In genomic region chr10:106224676-106225075, GRCh38 we compare ENCODE assay signal across 29 cellular contexts.
A peak's percentile ranks its signal among the peaks of the same experiment; 100 is the strongest.
DNase-seq lines count a peak whose midpoint lies in the region; ATAC-seq and TF ChIP-seq lines count a peak whose summit lies in the region.
"Had no signal": no experiment of that assay in that cellular context is flagged by ENCODE, and none has a peak within 500 bp of the region (broad histone marks: within the 10 kb centered on the region; RNA-seq: fewer than 3 reads in every experiment).

No MANE protein-coding gene starts in this region.

- DNase-seq in EH (ENCODE audit: low read depth): peak; percentile 88
- peak; percentile 3 for DNase-seq in NCI-H460 (ENCODE audit: extremely low read depth, low read depth)
- DNase-seq in cardiac fibroblast (ENCODE audit: low read depth in 2 of 2): peak; percentile 22 to 52
- DNase-seq in non-pigmented ciliary epithelial cell (ENCODE audit: low read depth): peak; percentile 28
- DNase-seq in iPS-NIHi11 (ENCODE audit: low spot score): no peak
- no peak for DNase-seq in OCI-M2 (lab: John Stamatoyannopoulos, UW; ENCODE audit: unreplicated experiment)
- DNase-seq: activated CD4-positive, alpha-beta T cell treated with anti-CD3 and anti-CD28 coated beads, Interleukin-2, amount 10 ng/mL, durations not matched to agents 24 days and 14 days; anterior cingulate cortex; Calu3; caudate nucleus; DMS79; endodermal cell; H7; mucosa of descending colon; natural killer cell; NCI-H1048; NCI-H2107; NCI-H82; occipital lobe; psoas muscle; sigmoid colon; T-helper 9 cell; transverse colon had no signal

- no peak for TF ChIP-seq CTCF in cardiac fibroblast (IDR thresholded peaks at IDR 0.05; ENCODE audit: low read depth, low read length)

- H3K4me3 ChIP-seq in cardiac fibroblast (replicated peaks in 1 of 2; ENCODE audit: low read depth in 2 of 2, low read length in 2 of 2): no peak overlapping the region
- H3K4me3 ChIP-seq: hepatocyte, lung, mucosa of descending colon, psoas muscle, sigmoid colon, SJSA1, transverse colon had no signal

- ATAC-seq in GM21529 (IDR thresholded peaks at IDR 0.05; ENCODE audit: unreplicated experiment): no peak
- ATAC-seq: esophagus mucosa; mucosa of descending colon; natural killer cell; psoas muscle; stimulated activated effector memory CD8-positive, alpha-beta T cell treated with anti-CD3 and anti-CD28 coated beads, Interleukin-12 subunit alpha, Interleukin-12 subunit beta, amount 100 ng/mL, for 72 hours had no signal

Comparison
In these comparisons a context has a peak if more than half of its experiments do, and no peak if none do; other contexts are left out.
1. DNase-seq: peak in EH (single experiment), NCI-H460 (single experiment), cardiac fibroblast (2 of 2) and non-pigmented ciliary epithelial cell (single experiment); none in iPS-NIHi11 (single experiment) and OCI-M2 (single experiment).